17 cellular contexts compared by ENCODE assay signal in the genomic region with DNA sequence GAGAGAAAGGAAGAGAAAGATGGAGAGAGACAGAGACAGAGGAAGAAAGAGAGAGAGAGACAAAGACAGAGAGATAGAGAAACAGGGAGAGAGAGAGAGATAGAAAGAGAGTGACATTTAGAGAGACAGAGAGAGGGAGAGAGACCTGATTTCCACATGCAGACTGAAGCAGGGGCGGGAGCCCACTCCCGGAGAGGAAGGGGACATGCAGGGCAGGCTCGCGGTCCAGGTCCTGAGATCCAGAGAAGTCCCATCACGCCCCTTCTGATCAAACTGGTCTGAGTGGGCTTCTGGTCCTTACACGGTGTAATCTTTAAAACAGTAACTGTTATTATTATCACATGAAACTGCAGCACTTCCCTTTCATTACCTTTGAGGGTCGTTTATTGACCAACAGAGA.
DNase-seq lines count a peak whose midpoint lies in the region; ATAC-seq and TF ChIP-seq lines count a peak whose summit lies in the region.
"Had no signal": no experiment of that assay in that cellular context is flagged by ENCODE, and none has a peak within 500 bp of the region (broad histone marks: within the 10 kb centered on the region; RNA-seq: fewer than 3 reads in every experiment).

No MANE protein-coding gene starts in this region.

- H3K4me1 Mint-ChIP-seq in activated CD8-positive, alpha-beta memory T cell treated with anti-CD3 and anti-CD28 coated beads, Interleukin-2, amount 10 ng/mL, durations not matched to agents 7 days and 5 days = no peaks in the 10 kb centered on the region
- peaks cover 24% of the 10 kb centered on the region for H3K4me1 Mint-ChIP-seq in endothelial cell (ENCODE audit: unreplicated experiment)
- H3K4me1 Mint-ChIP-seq in osteocyte (ENCODE audit: unreplicated experiment) = no peaks in the 10 kb centered on the region
- H3K4me1 Mint-ChIP-seq: B cell; CD4-positive, CD25-positive, alpha-beta regulatory T cell; GM23338 had no signal

- in situ Hi-C loops in ACHN (cut with HindIII; ENCODE audit: low pct_ligation_motif_present, low pct_unique_long_range_greater_than_20kb, low sequenced_read_pairs) = no loop called here

- DNase-seq in activated CD8-positive, alpha-beta memory T cell treated with anti-CD3 and anti-CD28 coated beads, Interleukin-2, amount 10 ng/mL, durations not matched to agents 7 days and 5 days = peak; percentile 15
- no peak for DNase-seq in activated CD8-positive, alpha-beta memory T cell treated with anti-CD3 and anti-CD28 coated beads, Interleukin-2, amount 50 U/mL, for 48 hours
- DNase-seq in endothelial cell (ENCODE audit: low spot score) = no peak
- peak; percentile 70 for DNase-seq in osteocyte (ENCODE audit: extremely low spot score, unreplicated experiment)
- DNase-seq in NCI-H2171 treated with DMSO at 0.1 percent for 48 hours (lab: John Stamatoyannopoulos, UW) = no peak
- DNase-seq in ACHN = no peak
- DNase-seq: 8988T; C1 segment of cervical spinal cord; Caco-2; CD4-positive, CD25-positive, alpha-beta regulatory T cell; DMS153; DMS79; GF-D8; H7 had no signal

- H3K4me3 Mint-ChIP-seq in activated CD8-positive, alpha-beta memory T cell treated with anti-CD3 and anti-CD28 coated beads, Interleukin-2, amount 10 ng/mL, durations not matched to agents 7 days and 5 days = no peak overlapping the region
- no peak overlapping the region for H3K4me3 Mint-ChIP-seq in endothelial cell (ENCODE audit: unreplicated experiment)
- H3K4me3 Mint-ChIP-seq in osteocyte (ENCODE audit: unreplicated experiment) = no peak overlapping the region
- H3K4me3 Mint-ChIP-seq: B cell; CD4-positive, CD25-positive, alpha-beta regulatory T cell; GM23338 had no signal

- no peak for ATAC-seq in activated CD8-positive, alpha-beta memory T cell treated with anti-CD3 and anti-CD28 coated beads, Interleukin-2, amount 10 ng/mL, durations not matched to agents 7 days and 5 days
- no peak for ATAC-seq in HG03280 (IDR thresholded peaks at IDR 0.05; ENCODE audit: unreplicated experiment)
- ATAC-seq: GM23338 had no signal

- no peak for TF ChIP-seq CTCF in endothelial cell (IDR thresholded peaks at IDR 0.05; ENCODE audit: unreplicated experiment)
- no peak for TF ChIP-seq CTCF in osteocyte (IDR thresholded peaks at IDR 0.05)

- CTCF ChIA-PET in activated CD8-positive, alpha-beta memory T cell treated with anti-CD3 and anti-CD28 coated beads, Interleukin-2, amount 10 ng/mL, durations not matched to agents 7 days and 5 days (lab: Charles Lee) = no interaction called here

- no peaks in the 10 kb centered on the region for H3K9me3 Mint-ChIP-seq in activated CD8-positive, alpha-beta memory T cell treated with anti-CD3 and anti-CD28 coated beads, Interleukin-2, amount 10 ng/mL, durations not matched to agents 7 days and 5 days (ENCODE audit: low read depth)
- H3K9me3 Mint-ChIP-seq in endothelial cell (ENCODE audit: unreplicated experiment) (no peaks in the 10 kb centered on the region), osteocyte (ENCODE audit: unreplicated experiment) (peaks cover 5% of the 10 kb centered on the region)
- H3K9me3 Mint-ChIP-seq: GM23338 had no signal

- no peaks in the 10 kb centered on the region for H3K36me3 Mint-ChIP-seq in activated CD8-positive, alpha-beta memory T cell treated with anti-CD3 and anti-CD28 coated beads, Interleukin-2, amount 10 ng/mL, durations not matched to agents 7 days and 5 days
- H3K36me3 Mint-ChIP-seq in endothelial cell (ENCODE audit: low read depth, unreplicated experiment) = peaks cover 4% of the 10 kb centered on the region
- no peaks in the 10 kb centered on the region for H3K36me3 Mint-ChIP-seq in osteocyte (ENCODE audit: unreplicated experiment)
- H3K36me3 Mint-ChIP-seq: CD4-positive, CD25-positive, alpha-beta regulatory T cell had no signal

- no peak overlapping the region for H3K27ac Mint-ChIP-seq in activated CD8-positive, alpha-beta memory T cell treated with anti-CD3 and anti-CD28 coated beads, Interleukin-2, amount 10 ng/mL, durations not matched to agents 7 days and 5 days
- peak overlapping the region; percentile 67 for H3K27ac Mint-ChIP-seq in endothelial cell (ENCODE audit: unreplicated experiment)
- no peak overlapping the region for H3K27ac Mint-ChIP-seq in osteocyte (ENCODE audit: unreplicated experiment)
- H3K27ac Mint-ChIP-seq: B cell; CD4-positive, CD25-positive, alpha-beta regulatory T cell; GM23338 had no signal

- H3K27me3 Mint-ChIP-seq in activated CD8-positive, alpha-beta memory T cell treated with anti-CD3 and anti-CD28 coated beads, Interleukin-2, amount 10 ng/mL, durations not matched to agents 7 days and 5 days = no peaks in the 10 kb centered on the region
- peaks cover 11% of the 10 kb centered on the region for H3K27me3 Mint-ChIP-seq in endothelial cell (ENCODE audit: unreplicated experiment)
- H3K27me3 Mint-ChIP-seq in osteocyte (ENCODE audit: unreplicated experiment) = no peaks in the 10 kb centered on the region
- H3K27me3 Mint-ChIP-seq: CD4-positive, CD25-positive, alpha-beta regulatory T cell had no signal

Comparison
In these comparisons a context has a peak if more than half of its experiments do, and no peak if none do; other contexts are left out.
1. DNase-seq: peak in activated CD8-positive, alpha-beta memory T cell treated with anti-CD3 and anti-CD28 coated beads, Interleukin-2, amount 10 ng/mL, durations not matched to agents 7 days and 5 days (single experiment) and osteocyte (single experiment); none in activated CD8-positive, alpha-beta memory T cell treated with anti-CD3 and anti-CD28 coated beads, Interleukin-2, amount 50 U/mL, for 48 hours (single experiment), endothelial cell (single experiment), NCI-H2171 treated with DMSO at 0.1 percent for 48 hours (single experiment) and ACHN (single experiment).